Comparison of ENCODE assay signal across 23 cellular contexts in genomic region chr19:7401694-7402093, GRCh38.
"Had no signal": no experiment of that assay in that cellular context is flagged by ENCODE, and none has a peak within 500 bp of the region (broad histone marks: within the 10 kb centered on the region; RNA-seq: fewer than 3 reads in every experiment).

No MANE protein-coding gene starts in this region.

- H3K4me3 ChIP-seq: SJCRH30 had no signal

- H3K27me3 ChIP-seq: SJCRH30 had no signal

- DNase-seq: IMR-90, Kasumi-1, MM.1S, NCI-H1092 treated with DMSO at 0.1 percent for 48 hours, NCI-H1436, NCI-H187, NCI-H2029, NCI-H2081 treated with DMSO at 0.1 percent for 48 hours, NCI-H2171, NCI-H226, NCI-H446, NCI-H510A, NCI-H524 treated with DMSO at 0.1 percent for 48 hours, NCI-H69, NCI-H774, PC-3, SHP77 treated with DMSO at 0.1 percent for 48 hours, SJCRH30 had no signal

- ATAC-seq: HepG2, Panc1, PC-3, Right ventricle myocardium inferior, SK-N-SH treated with all-trans-retinoic acid at 6 μM for 48 hours had no signal

- FAIRE-seq: HepG2 had no signal

- H3K36me3 ChIP-seq: SJCRH30 had no signal

- H3K9ac ChIP-seq: KMS-11 had no signal

- H3K4me2 ChIP-seq: KMS-11 had no signal

- H3K27ac ChIP-seq: KMS-11, SJCRH30 had no signal

- H3K9me3 ChIP-seq: SJCRH30 had no signal
